7 cellular contexts compared by ENCODE assay signal in genomic region chr22:17086301-17086700, GRCh38. TPM values are rescaled to one million over a fixed set of nuclear protein-coding genes. Genes with fewer than 3 reads are reported as not detected.
DNase-seq lines count a peak whose midpoint lies in the region; ATAC-seq and TF ChIP-seq lines count a peak whose summit lies in the region.

No MANE protein-coding gene starts in this region.

- no peak for DNase-seq in HCT116 (ENCODE audit: low read depth, low spot score)
- peak in 1 of 2 experiments; percentile 23 for DNase-seq in SJSA1 (ENCODE audit: low read depth in 1 of 2, low spot score in 2 of 2)
- no peak for DNase-seq in epithelial cell of proximal tubule (ENCODE audit: low read depth)
- no peak for DNase-seq in smooth muscle cell (lab: John Stamatoyannopoulos, UW; ENCODE audit: unreplicated experiment)
- no peak for DNase-seq in DMS53 (lab: John Stamatoyannopoulos, UW)

- peaks cover 10 to 20% of the 10 kb centered on the region in 2 experiments; a peak in 3 of 4 replicates for H3K4me1 ChIP-seq in HCT116 (ENCODE audit: control insufficient read depth in 1 of 2, insufficient read depth in 2 of 2, low read length in 2 of 2)
- peaks cover 35% of the 10 kb centered on the region for H3K4me1 ChIP-seq in SJSA1 (replicated peaks)
- no peaks in the 10 kb centered on the region for H3K4me1 ChIP-seq in smooth muscle cell (ENCODE audit: low read depth)

- H3K27ac ChIP-seq in HCT116 (ENCODE audit: low read depth, low read length) (no peak overlapping the region), SJSA1 (no peak overlapping the region), smooth muscle cell (ENCODE audit: low read depth) (no peak overlapping the region)

- RAD21 ChIA-PET in HCT116 (lab: Charles Lee; ENCODE audit: low non-redundant PET in 1 of 2, low total read pairs in 2 of 2, uncharacterized antibody in 2 of 2, unreplicated experiment in 2 of 2) = no interaction called here

- no peak overlapping the region for H2AFZ ChIP-seq in HCT116 (ENCODE audit: low read depth, low read length, poor library complexity, severe bottlenecking)
- no peak overlapping the region for H2AFZ ChIP-seq in smooth muscle cell (ENCODE audit: low read depth)

- H3K9ac ChIP-seq in HCT116 (ENCODE audit: low read length) = no peak overlapping the region
- no peak overlapping the region for H3K9ac ChIP-seq in smooth muscle cell (ENCODE audit: low read depth)

- H3K79me2 ChIP-seq in HCT116 (ENCODE audit: insufficient read depth, low read length) (peaks cover 43% of the 10 kb centered on the region), smooth muscle cell (ENCODE audit: low read depth) (peaks cover 4% of the 10 kb centered on the region)

- POLR2A ChIA-PET in HCT116 (lab: Charles Lee) = no interaction called here

- intact Hi-C loops in HCT116 (cut with micrococcal nuclease) = no loop called here

- ATAC-seq in HCT116 (no peak), HG03354 (IDR thresholded peaks at IDR 0.05; ENCODE audit: poor library complexity, severe bottlenecking, unreplicated experiment) (no peak), HG03460 (IDR thresholded peaks at IDR 0.05; ENCODE audit: unreplicated experiment) (no peak)

- TSS peak; percentile 34 for BruUV-seq in HCT116 (replicated peaks; lab: Mats Ljungman, UMichigan)

- H3K36me3 ChIP-seq in HCT116 (ENCODE audit: control insufficient read depth in 1 of 2, insufficient read depth in 2 of 2, low read length in 2 of 2) = no peaks in the 10 kb centered on the region; a peak in 1 of 4 replicates
- H3K36me3 ChIP-seq in SJSA1 = peaks cover 8% of the 10 kb centered on the region
- no peaks in the 10 kb centered on the region for H3K36me3 ChIP-seq in smooth muscle cell (ENCODE audit: low read depth)

- TF ChIP-seq CTCF in HCT116 (IDR thresholded peaks at IDR 0.05 in 2 of 3, conservative IDR thresholded peaks at IDR 0.05 in 1 of 3; ENCODE audit: borderline replicate concordance in 1 of 3, insufficient read depth in 1 of 3, low read depth in 2 of 3, low read length in 2 of 3) (no peak), epithelial cell of proximal tubule (conservative IDR thresholded peaks at IDR 0.05; ENCODE audit: low read depth, low read length) (no peak), smooth muscle cell (IDR thresholded peaks at IDR 0.05; ENCODE audit: borderline replicate concordance, insufficient read depth, poor library complexity, severe bottlenecking) (no peak)

- no peaks in the 10 kb centered on the region for H3K27me3 ChIP-seq in HCT116 (ENCODE audit: insufficient read depth, low read length)
- H3K27me3 ChIP-seq in SJSA1 (replicated peaks) = no peaks in the 10 kb centered on the region
- no peaks in the 10 kb centered on the region for H3K27me3 ChIP-seq in smooth muscle cell (ENCODE audit: low read depth)

- no peak for TF ChIP-seq POLR2A in HCT116 (IDR thresholded peaks at IDR 0.05; ENCODE audit: borderline replicate concordance, extremely low read depth, insufficient read depth, insufficient read length)

- no peak for TF ChIP-seq RAD21 in HCT116 (IDR thresholded peaks at IDR 0.05; ENCODE audit: low read depth)

- H3K9me3 ChIP-seq in HCT116 (ENCODE audit: control insufficient read depth in 1 of 2, insufficient read depth in 1 of 2, low read depth in 1 of 2, low read length in 2 of 2) (no peaks in the 10 kb centered on the region), SJSA1 (replicated peaks) (no peaks in the 10 kb centered on the region), smooth muscle cell (replicated peaks; ENCODE audit: low read depth) (no peaks in the 10 kb centered on the region)

- H3K4me2 ChIP-seq in HCT116 (ENCODE audit: low read length) (peak overlapping the region; percentile 95), smooth muscle cell (peak overlapping the region; percentile 97)

- peak overlapping the region; percentile 77 to 91 for H3K4me3 ChIP-seq in HCT116 (replicated peaks in 1 of 2; ENCODE audit: low read depth in 1 of 2, low read length in 2 of 2)
- peak overlapping the region; percentile 92 for H3K4me3 ChIP-seq in SJSA1
- peak overlapping the region; percentile 93 for H3K4me3 ChIP-seq in epithelial cell of proximal tubule (ENCODE audit: low read depth, low read length)
- peak overlapping the region; percentile 96 for H3K4me3 ChIP-seq in smooth muscle cell

- CTCF ChIA-PET in HCT116 (lab: Charles Lee) = interaction anchor here (1.4 kb wide), 1 partner anchor 85 kb away, joined by 7 read pairs; no protein-coding TSS in a partner anchor

- 84% methylated on average over 8 of the region's 8 CpGs for WGBS in smooth muscle cell (ENCODE audit: low lambda C conversion rate)

- no peaks in the 10 kb centered on the region for H3F3A ChIP-seq in smooth muscle cell (ENCODE audit: low read depth)

- H4K20me1 ChIP-seq in HCT116 (ENCODE audit: insufficient read depth) = no peaks in the 10 kb centered on the region
- H4K20me1 ChIP-seq in smooth muscle cell (ENCODE audit: low read depth) = peaks cover 53% of the 10 kb centered on the region

- no peaks in the 10 kb centered on the region for H3K9me2 ChIP-seq in HCT116 (ENCODE audit: insufficient read depth)

TF ChIP-seq in HCT116, 20 proteins besides CTCF, POLR2A, EP300 and RAD21:
- TF ChIP-seq ZFX (IDR thresholded peaks at IDR 0.05) (no peak), EZH2phosphoT487 (IDR thresholded peaks at IDR 0.05; ENCODE audit: borderline replicate concordance) (no peak), SRF (IDR thresholded peaks at IDR 0.05; ENCODE audit: low read depth) (no peak), EGR1 (IDR thresholded peaks at IDR 0.05; ENCODE audit: low read depth) (no peak), CBX3 (IDR thresholded peaks at IDR 0.05; ENCODE audit: low read depth) (no peak), SIN3A (IDR thresholded peaks at IDR 0.05; ENCODE audit: low read depth) (no peak)

RNA-seq across cellular contexts. Expression of gene IL17RA, which starts 1.5 kb away (rescaled TPM):
- 17.3 TPM for total RNA-seq in HCT116 (2021; ENCODE audit: unreplicated experiment)
- polyA plus RNA-seq in HCT116 (2012) = 8.5 and 10.5 TPM in 2 replicates
- total RNA-seq in SJSA1 (2014; rRNA removed; shearing (Covaris generic)) = 10.7 and 14.6 TPM in 2 replicates
- total RNA-seq in epithelial cell of proximal tubule = 9.2 and 10.4 TPM in 2 replicates
- 3.4 and 6.4 TPM in 2 replicates for total RNA-seq in smooth muscle cell
- polyA plus RNA-seq in smooth muscle cell = 7.5 and 8.5 TPM in 2 replicates

RNA-seq across cellular contexts. Expression of gene TMEM121B, which starts 34.9 kb away (rescaled TPM):
- 0.57 TPM for total RNA-seq in HCT116 (2021; ENCODE audit: unreplicated experiment)
- 0.16 and 0.31 TPM in 2 replicates for polyA plus RNA-seq in HCT116 (2012)
- total RNA-seq in SJSA1 (2014; rRNA removed; shearing (Covaris generic)) = 0.03 and 0.05 TPM in 2 replicates
- total RNA-seq in epithelial cell of proximal tubule = 0.06 and 0.36 TPM in 2 replicates
- total RNA-seq in smooth muscle cell = 0.09 TPM in 1 of 2 replicates, not detected in the other
- polyA plus RNA-seq in smooth muscle cell = 0.15 and 0.54 TPM in 2 replicates
